Comparison of ENCODE assay signal across 10 cellular contexts in the genomic region with DNA sequence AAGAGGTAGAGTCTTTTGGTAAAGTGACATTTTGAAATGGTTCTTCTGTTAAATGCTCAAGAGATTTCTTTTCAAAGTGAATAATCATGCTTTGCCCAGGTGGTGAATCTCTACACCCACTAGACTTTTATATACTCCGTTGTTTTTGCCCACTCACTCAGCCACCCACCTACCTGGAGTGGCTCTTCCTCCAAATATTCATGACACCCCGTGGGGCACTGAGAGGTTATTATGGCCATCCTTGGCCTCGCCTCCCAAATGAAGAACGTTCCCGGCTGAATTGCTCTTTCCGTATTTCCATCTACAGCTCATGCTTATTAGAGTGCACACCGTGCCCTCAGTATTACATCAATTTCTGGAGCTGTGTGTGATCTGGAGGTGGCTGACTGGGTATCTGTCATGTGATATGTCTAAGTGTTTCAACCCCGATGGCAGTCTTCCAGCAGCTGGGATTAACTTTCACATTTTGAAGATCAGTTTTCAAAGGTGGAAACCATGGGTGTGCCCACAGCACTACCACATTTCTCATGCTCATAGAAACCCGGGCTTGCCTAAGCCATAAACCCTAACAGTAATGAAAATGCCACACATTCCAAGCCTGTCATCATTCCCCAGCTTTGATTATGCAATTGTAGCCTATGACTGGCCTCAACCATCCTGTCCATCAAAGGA.
DNase-seq lines count a peak whose midpoint lies in the region; ATAC-seq and TF ChIP-seq lines count a peak whose summit lies in the region.
"Had no signal": no experiment of that assay in that cellular context is flagged by ENCODE, and none has a peak within 500 bp of the region (broad histone marks: within the 10 kb centered on the region; RNA-seq: fewer than 3 reads in every experiment).

No MANE protein-coding gene starts in this region.

- H3K27me3 Mint-ChIP-seq in mesothelial cell of epicardium (ENCODE audit: low read depth), result no peaks in the 10 kb centered on the region

- in situ Hi-C loops in astrocyte of the cerebellum (cut with HindIII; ENCODE audit: low sequenced_read_pairs), result no loop called here

- H3K27ac Mint-ChIP-seq in mesothelial cell of epicardium, result peak overlapping the region; percentile 44

- no peak overlapping the region for H3K4me3 Mint-ChIP-seq in mesothelial cell of epicardium

- peaks cover 35% of the 10 kb centered on the region for H3K4me1 Mint-ChIP-seq in mesothelial cell of epicardium

- peak; percentile 30 for DNase-seq in D341Med (ENCODE audit: low spot score)
- peak; percentile 9 for DNase-seq in NCI-H1105 (lab: John Stamatoyannopoulos, UW)
- DNase-seq in astrocyte of the cerebellum (ENCODE audit: low read depth), result peak; percentile 51
- no peak for DNase-seq in mesothelial cell of epicardium (ENCODE audit: low spot score in 2 of 2, unreplicated experiment in 2 of 2)
- DNase-seq in iPS-NIHi7 (ENCODE audit: extremely low spot score), result no peak
- no peak for DNase-seq in globus pallidus (ENCODE audit: low spot score)
- DNase-seq: activated naive CD4-positive, alpha-beta T cell treated with Interleukin-2 at 50 U/mL for 16 hours; KBM-7 had no signal

- TF ChIP-seq CTCF in astrocyte of the cerebellum (IDR thresholded peaks at IDR 0.05; ENCODE audit: low read depth, low read length, missing control alignments), result no peak
- no peak for TF ChIP-seq CTCF in mesothelial cell of epicardium (IDR thresholded peaks at IDR 0.05; ENCODE audit: unreplicated experiment)

- H3K9me3 Mint-ChIP-seq in mesothelial cell of epicardium, result peaks cover 15% of the 10 kb centered on the region

- H3K4me3 ChIP-seq in astrocyte of the cerebellum (ENCODE audit: low read depth, low read length), result no peak overlapping the region

- peaks cover 7% of the 10 kb centered on the region for H3K36me3 Mint-ChIP-seq in mesothelial cell of epicardium

- no peak for ATAC-seq in GM18502 (IDR thresholded peaks at IDR 0.05; ENCODE audit: poor library complexity, unreplicated experiment)
- no peak for ATAC-seq in GM19463 (IDR thresholded peaks at IDR 0.05; ENCODE audit: unreplicated experiment)

Comparison
In these comparisons a context has a peak if more than half of its experiments do, and no peak if none do; other contexts are left out.
1. DNase-seq: peak in D341Med (single experiment), NCI-H1105 (single experiment) and astrocyte of the cerebellum (single experiment); none in mesothelial cell of epicardium (0 of 2), iPS-NIHi7 (single experiment) and globus pallidus (single experiment).